ENCODE assay signal across 21 cellular contexts in genomic region chr5:98780390-98780789, GRCh38. TPM values are rescaled to one million over a fixed set of nuclear protein-coding genes. Genes with fewer than 3 reads are reported as not detected.
DNase-seq lines count a peak whose midpoint lies in the region; ATAC-seq, FAIRE-seq and TF ChIP-seq lines count a peak whose summit lies in the region.
"Had no signal": no experiment of that assay in that cellular context is flagged by ENCODE, and none has a peak within 500 bp of the region (broad histone marks: within the 10 kb centered on the region; RNA-seq: fewer than 3 reads in every experiment).

No MANE protein-coding gene starts in this region.

- H3K4me2 ChIP-seq in keratinocyte (ENCODE audit: control insufficient read depth, extremely low read depth, insufficient read depth, low read depth, low read length), result peak overlapping the region; percentile 9
- H3K4me2 ChIP-seq: hepatocyte had no signal

- H3K9me3 ChIP-seq in keratinocyte (ENCODE audit: control insufficient read depth, low read depth, low read length), result no peaks in the 10 kb centered on the region
- H3K9me3 ChIP-seq in small intestine (ENCODE audit: control insufficient read depth, low read depth), result no peaks in the 10 kb centered on the region
- H3K9me3 ChIP-seq: SJSA1 had no signal

- H3K4me3 ChIP-seq in keratinocyte (ENCODE audit: control insufficient read depth in 2 of 3, extremely low read depth in 1 of 3, insufficient read depth in 2 of 3, low read depth in 1 of 3, low read length in 3 of 3) (no peak overlapping the region), small intestine (ENCODE audit: low read depth in 1 of 2, low read length in 2 of 2) (no peak overlapping the region)
- H3K4me3 ChIP-seq: hepatocyte, SJSA1 had no signal

- FAIRE-seq in keratinocyte (lab: Jason Lieb, UNC) (no peak), small intestine (lab: Jason Lieb, UNC) (no peak)
- FAIRE-seq: GM18507, kidney had no signal

- H3K79me2 ChIP-seq in keratinocyte (ENCODE audit: control insufficient read depth, insufficient read depth, low read length), result peaks cover 98% of the 10 kb centered on the region

- H3K27ac ChIP-seq in keratinocyte (ENCODE audit: control insufficient read depth, insufficient read depth, low read length) (no peak overlapping the region), small intestine (ENCODE audit: low read depth in 1 of 2, low read length in 1 of 2) (peak overlapping the region in 1 of 2 donors; percentile 23)
- H3K27ac ChIP-seq: hepatocyte, SJSA1 had no signal

- DNase-seq in RKO (ENCODE audit: low spot score) (peak; percentile 76), keratinocyte (ENCODE audit: low read depth, low spot score) (no peak), small intestine (peak; percentile 67), COLO668 (lab: John Stamatoyannopoulos, UW; ENCODE audit: unreplicated experiment) (no peak), NCI-H1930 (lab: John Stamatoyannopoulos, UW) (no peak)
- no peak for DNase-seq in activated CD4-positive, alpha-beta T cell treated with anti-CD3 and anti-CD28 coated beads for 1 hour
- DNase-seq: activated CD4-positive, alpha-beta T cell treated with anti-CD3 and anti-CD28 coated beads for 36 hours; caudate nucleus; CD4-positive, alpha-beta memory T cell; DMS79; kidney; NCI-H1436; NCI-H748 treated with DMSO at 0.1 percent for 48 hours; OCI-M1; retina; stimulated activated naive CD8-positive, alpha-beta T cell treated with anti-CD3 and anti-CD28 coated beads, Interleukin-15, Interleukin-2, amounts not matched to agents 100 U/mL and 50 U/mL, for 24 hours had no signal

- dilution Hi-C loops in keratinocyte (cut with MboI; ENCODE audit: extremely low pct_ligation_motif_present, low sequenced_read_pairs), result no loop called here

- peaks cover 6 to 24% of the 10 kb centered on the region in 2 experiments for H3K36me3 ChIP-seq in keratinocyte (ENCODE audit: control insufficient read depth in 2 of 2, extremely low read depth in 1 of 2, insufficient read depth in 2 of 2, low read length in 2 of 2)
- H3K36me3 ChIP-seq in small intestine (ENCODE audit: control insufficient read depth in 2 of 2, insufficient read depth in 2 of 2, low read length in 2 of 2), result no peaks in the 10 kb centered on the region

- peaks cover 65% of the 10 kb centered on the region for H3K4me1 ChIP-seq in keratinocyte (ENCODE audit: control insufficient read depth, extremely low read depth, insufficient read depth, low read length)
- peaks cover 0 to 9% of the 10 kb centered on the region in 2 donors for H3K4me1 ChIP-seq in small intestine (ENCODE audit: control insufficient read depth in 2 of 2, insufficient read depth in 1 of 2, low read depth in 1 of 2, low read length in 1 of 2)

- 13 to 50% (median 25%) methylated on average over 3 of the region's 3 CpGs for whole genome bisulfite sequencing in small intestine, 3 donors

- ATAC-seq in GM19468 (IDR thresholded peaks at IDR 0.05; ENCODE audit: extremely low read depth, unreplicated experiment), result peak; percentile 31
- ATAC-seq: activated CD4-positive, alpha-beta T cell treated with anti-CD3 and anti-CD28 coated beads for 36 hours; HCT116; stimulated activated naive CD8-positive, alpha-beta T cell treated with anti-CD3 and anti-CD28 coated beads, Interleukin-15, Interleukin-2, amounts not matched to agents 100 U/mL and 50 U/mL, for 24 hours had no signal

- H3K9ac ChIP-seq in keratinocyte (ENCODE audit: control insufficient read depth, extremely low read depth, insufficient read depth, low read length), result no peak overlapping the region

- no peak overlapping the region for H2AFZ ChIP-seq in keratinocyte (ENCODE audit: control insufficient read depth, low read length)
- H2AFZ ChIP-seq: hepatocyte had no signal

- H3K27me3 ChIP-seq in keratinocyte (ENCODE audit: control insufficient read depth, extremely low read depth, insufficient read depth, low read length) (no peaks in the 10 kb centered on the region), small intestine (ENCODE audit: control insufficient read depth in 2 of 2, insufficient read depth in 2 of 2, low read length in 2 of 2) (no peaks in the 10 kb centered on the region)
- H3K27me3 ChIP-seq: hepatocyte, SJSA1 had no signal

- H3K9me1 ChIP-seq in keratinocyte (ENCODE audit: control insufficient read depth, extremely low read depth, insufficient read depth, low read length), result peaks cover 2% of the 10 kb centered on the region

- no peak for TF ChIP-seq CTCF in keratinocyte (optimal IDR thresholded peaks at IDR 0.05 in 1 of 3, IDR thresholded peaks at IDR 0.05 in 1 of 3, conservative IDR thresholded peaks at IDR 0.05 in 1 of 3; ENCODE audit: extremely low read depth in 1 of 3, insufficient read depth in 2 of 3, low read length in 3 of 3)

- H4K20me1 ChIP-seq in keratinocyte (ENCODE audit: control insufficient read depth, extremely low read depth, insufficient read depth, low read length), result peaks cover 13% of the 10 kb centered on the region

RNA-seq across cellular contexts. Expression of gene RGMB, which starts 6.9 kb away (rescaled TPM):
- 8.5 to 28.7 TPM (median 16.3 TPM) in 3 replicates for polyA plus RNA-seq in keratinocyte
- 5.3 TPM for polyA plus RNA-seq in keratinocyte (2011; ENCODE audit: low read depth)
- polyA plus RNA-seq in keratinocyte (2011; cell fraction: cytosol; rRNA removed), result 10.9 and 13.1 TPM in 2 replicates
- 28.1 and 30.9 TPM in 2 replicates for polyA plus RNA-seq in keratinocyte (2011; cell fraction: nucleus; rRNA removed)
- 5.1 and 20.0 TPM in 2 replicates for polyA plus RNA-seq in keratinocyte (2012; ENCODE audit: low replicate concordance)
- polyA minus RNA-seq in keratinocyte, result 15.6 to 76.9 TPM (median 23.9 TPM) in 3 replicates
- 24.0 TPM for polyA minus RNA-seq in keratinocyte (2011; cell fraction: cytosol; rRNA and poly(A)+ RNA removed)
- 24.3 and 33.9 TPM in 2 replicates for polyA minus RNA-seq in keratinocyte (2011; cell fraction: nucleus; rRNA and poly(A)+ RNA removed)
- 10 to 100 TPM in 1 of 3 donors, 1 to 10 TPM in 2; 3.2 to 55.7 (median 3.6) TPM for polyA plus RNA-seq in small intestine

Comparison
In these comparisons a context has a peak if more than half of its experiments do, and no peak if none do; other contexts are left out.
1. DNase-seq: peak in RKO (single experiment) and small intestine (single experiment); none in keratinocyte (single experiment), activated CD4-positive, alpha-beta T cell treated with anti-CD3 and anti-CD28 coated beads for 1 hour (single experiment), COLO668 (single experiment) and NCI-H1930 (0 of 2).